In the genomic region with DNA sequence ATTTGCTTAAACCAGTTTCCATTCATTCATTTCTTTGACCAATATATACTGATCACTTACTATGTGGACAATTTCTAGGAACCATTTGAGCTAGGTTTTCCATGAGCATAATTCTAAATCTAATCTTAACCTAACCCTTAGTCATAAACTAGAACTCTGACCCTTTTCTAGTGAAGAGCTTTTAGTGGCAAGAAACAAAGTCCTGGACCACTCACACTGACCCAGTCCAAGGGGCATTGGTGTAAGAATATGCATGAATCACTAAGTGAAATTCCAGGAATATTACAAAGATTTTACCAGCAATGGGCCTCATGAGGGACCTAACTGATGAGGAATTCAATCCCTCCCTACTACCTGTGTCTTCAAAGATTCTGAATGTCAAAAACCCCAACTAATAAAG, we compare ENCODE assay signal across 26 cellular contexts. TPM values are rescaled to one million over a fixed set of nuclear protein-coding genes. Genes with fewer than 3 reads are reported as not detected.
DNase-seq lines count a peak whose midpoint lies in the region; ATAC-seq and TF ChIP-seq lines count a peak whose summit lies in the region.
"Had no signal": no experiment of that assay in that cellular context is flagged by ENCODE, and none has a peak within 500 bp of the region (broad histone marks: within the 10 kb centered on the region; RNA-seq: fewer than 3 reads in every experiment).

No MANE protein-coding gene starts in this region.

- ATAC-seq in HG02623 (IDR thresholded peaks at IDR 0.05; ENCODE audit: unreplicated experiment) (no peak), HG03135 (IDR thresholded peaks at IDR 0.05; ENCODE audit: unreplicated experiment) (no peak)
- ATAC-seq: activated CD8-positive, alpha-beta memory T cell treated with anti-CD3 and anti-CD28 coated beads, Interleukin-2, amount 10 ng/mL, durations not matched to agents 7 days and 5 days; CD8-positive, alpha-beta T cell; left lung; naive thymus-derived CD8-positive, alpha-beta T cell; SK-N-SH treated with all-trans-retinoic acid at 6 μM for 48 hours had no signal

- no peak overlapping the region for H3K9ac ChIP-seq in adipocyte (ENCODE audit: low read length)
- no peak overlapping the region for H3K9ac ChIP-seq in trophoblast cell (ENCODE audit: low read length)

- H3K4me2 ChIP-seq in trophoblast cell (ENCODE audit: low read length): no peak overlapping the region

- H4K12ac ChIP-seq in trophoblast cell (ENCODE audit: low read depth, low read length): no peak overlapping the region

- peak; percentile 71 for DNase-seq in ELR (ENCODE audit: low read depth)
- DNase-seq in HS-5 (ENCODE audit: low read depth): peak; percentile 55
- DNase-seq in adipocyte (ENCODE audit: low read depth): peak; percentile 6
- DNase-seq in trophoblast cell: peak; percentile 64 to 88
- no peak for DNase-seq in prostate gland (ENCODE audit: low spot score)
- no peak for DNase-seq in progenitor cell of endocrine pancreas (ENCODE audit: low spot score, unreplicated experiment)
- DNase-seq: activated CD4-positive, alpha-beta T cell treated with anti-CD3 and anti-CD28 coated beads, Interleukin-2, amount 10 ng/mL, durations not matched to agents 24 days and 14 days; activated CD8-positive, alpha-beta memory T cell treated with anti-CD3 and anti-CD28 coated beads, Interleukin-2, amount 10 ng/mL, durations not matched to agents 7 days and 5 days; CD8-positive, alpha-beta T cell; cerebellar nuclear complex; DMS 273 treated with DMSO at 0.1 percent for 48 hours; left lung; naive thymus-derived CD8-positive, alpha-beta T cell; NCI-H1048; NCI-H187; NCI-H2171 treated with DMSO at 0.1 percent for 48 hours; NCI-H524 treated with DMSO at 0.1 percent for 48 hours; occipital lobe; stimulated activated CD4-positive, alpha-beta T cell treated with anti-CD3 and anti-CD28 coated beads, Interleukin-4, amount 100 ng/mL, for 4 hours had no signal

- H3K79me2 ChIP-seq in trophoblast cell (ENCODE audit: control insufficient read depth, insufficient read depth, low read length, poor library complexity): peaks cover 4% of the 10 kb centered on the region

- H3K9me3 ChIP-seq in adipocyte (ENCODE audit: control insufficient read depth, low read length) (no peaks in the 10 kb centered on the region), trophoblast cell (ENCODE audit: insufficient read depth, low read depth, low read length) (no peaks in the 10 kb centered on the region), prostate gland (no peaks in the 10 kb centered on the region)
- H3K9me3 ChIP-seq: left lung, tibial nerve had no signal

- H4K91ac ChIP-seq in trophoblast cell (ENCODE audit: low read depth, low read length): peak overlapping the region; percentile 80

- no peak overlapping the region for H3K4ac ChIP-seq in trophoblast cell (ENCODE audit: low read depth, low read length)

- no peak overlapping the region for H4K8ac ChIP-seq in trophoblast cell (ENCODE audit: low read depth, low read length)

- no peak overlapping the region for H3K14ac ChIP-seq in trophoblast cell (ENCODE audit: low read length)

- H3K27ac ChIP-seq in trophoblast cell (ENCODE audit: low read depth, low read length) (no peak overlapping the region), prostate gland (no peak overlapping the region)
- H3K27ac ChIP-seq: epithelial cell of prostate, left lung, RWPE1 had no signal

- intact Hi-C loops in prostate gland (cut with DNase I): no loop called here

- H3K36me3 Mint-ChIP-seq in progenitor cell of endocrine pancreas (ENCODE audit: insufficient read depth): no peaks in the 10 kb centered on the region
- H3K36me3 Mint-ChIP-seq: activated CD8-positive, alpha-beta memory T cell treated with anti-CD3 and anti-CD28 coated beads, Interleukin-2, amount 10 ng/mL, durations not matched to agents 7 days and 5 days; activated naive CD4-positive, alpha-beta T cell treated with anti-CD3 and anti-CD28 coated beads, Interleukin-2, amount 50 U/mL, for 24 hours; CD8-positive, alpha-beta T cell had no signal

- peak overlapping the region; percentile 24 for H2BK5ac ChIP-seq in trophoblast cell (ENCODE audit: low read depth, low read length, poor library complexity)

- no peak overlapping the region for H3K18ac ChIP-seq in trophoblast cell (ENCODE audit: low read length)

- TF ChIP-seq POLR2A in prostate gland (IDR thresholded peaks at IDR 0.05): no peak

- no peak overlapping the region for H3K27ac Mint-ChIP-seq in progenitor cell of endocrine pancreas
- H3K27ac Mint-ChIP-seq: activated CD4-positive, alpha-beta T cell treated with anti-CD3 and anti-CD28 coated beads, Interleukin-2, amount 10 ng/mL, durations not matched to agents 24 days and 14 days; activated CD8-positive, alpha-beta memory T cell treated with anti-CD3 and anti-CD28 coated beads, Interleukin-2, amount 10 ng/mL, durations not matched to agents 7 days and 5 days; activated naive CD4-positive, alpha-beta T cell treated with anti-CD3 and anti-CD28 coated beads, Interleukin-2, amount 50 U/mL, for 24 hours; CD8-positive, alpha-beta T cell had no signal

- no peak overlapping the region for H2BK12ac ChIP-seq in trophoblast cell (ENCODE audit: low read length)

- no peak overlapping the region for H3K4me3 ChIP-seq in adipocyte (ENCODE audit: low read length)
- no peak overlapping the region for H3K4me3 ChIP-seq in trophoblast cell (ENCODE audit: low read depth, low read length)
- H3K4me3 ChIP-seq in prostate gland: no peak overlapping the region
- H3K4me3 ChIP-seq: left lung, tibial nerve had no signal

- H3K4me1 Mint-ChIP-seq in progenitor cell of endocrine pancreas (ENCODE audit: low read depth): peaks cover 8% of the 10 kb centered on the region
- H3K4me1 Mint-ChIP-seq: activated CD4-positive, alpha-beta T cell treated with anti-CD3 and anti-CD28 coated beads, Interleukin-2, amount 10 ng/mL, durations not matched to agents 24 days and 14 days; activated naive CD4-positive, alpha-beta T cell treated with anti-CD3 and anti-CD28 coated beads, Interleukin-2, amount 50 U/mL, for 24 hours; naive thymus-derived CD8-positive, alpha-beta T cell had no signal

- H3K9me3 Mint-ChIP-seq in progenitor cell of endocrine pancreas (ENCODE audit: low read depth): no peaks in the 10 kb centered on the region
- H3K9me3 Mint-ChIP-seq: activated naive CD4-positive, alpha-beta T cell treated with anti-CD3 and anti-CD28 coated beads, Interleukin-2, amount 50 U/mL, for 24 hours; CD8-positive, alpha-beta T cell; naive thymus-derived CD8-positive, alpha-beta T cell had no signal

- no peak overlapping the region for H3K23ac ChIP-seq in trophoblast cell (ENCODE audit: low read length)

- no peak overlapping the region for H3K4me3 Mint-ChIP-seq in progenitor cell of endocrine pancreas (ENCODE audit: low read depth)
- H3K4me3 Mint-ChIP-seq: activated CD4-positive, alpha-beta T cell treated with anti-CD3 and anti-CD28 coated beads, Interleukin-2, amount 10 ng/mL, durations not matched to agents 24 days and 14 days; activated CD8-positive, alpha-beta memory T cell treated with anti-CD3 and anti-CD28 coated beads, Interleukin-2, amount 10 ng/mL, durations not matched to agents 7 days and 5 days; activated naive CD4-positive, alpha-beta T cell treated with anti-CD3 and anti-CD28 coated beads, Interleukin-2, amount 50 U/mL, for 24 hours; CD8-positive, alpha-beta T cell; naive thymus-derived CD8-positive, alpha-beta T cell had no signal

- no peak overlapping the region for H2BK120ac ChIP-seq in trophoblast cell (ENCODE audit: insufficient read depth, low read length, poor library complexity)

- H3K4me1 ChIP-seq in adipocyte (ENCODE audit: control insufficient read depth, insufficient read depth, low read length) (no peaks in the 10 kb centered on the region), trophoblast cell (ENCODE audit: control insufficient read depth in 1 of 2, insufficient read depth in 2 of 2, low read length in 2 of 2) (peaks cover 9 to 17% of the 10 kb centered on the region in 2 experiments), prostate gland (replicated peaks) (no peaks in the 10 kb centered on the region)
- H3K4me1 ChIP-seq: left lung, tibial nerve had no signal

- H3K36me3 ChIP-seq in adipocyte (ENCODE audit: control insufficient read depth, insufficient read depth, low read length, severe bottlenecking): no peaks in the 10 kb centered on the region
- H3K36me3 ChIP-seq in trophoblast cell (ENCODE audit: control insufficient read depth in 1 of 2, insufficient read depth in 2 of 2, low read length in 2 of 2): no peaks in the 10 kb centered on the region
- H3K36me3 ChIP-seq in prostate gland: no peaks in the 10 kb centered on the region
- H3K36me3 ChIP-seq: left lung, tibial nerve had no signal

- TF ChIP-seq CTCF in prostate gland (IDR thresholded peaks at IDR 0.05) (no peak), progenitor cell of endocrine pancreas (IDR thresholded peaks at IDR 0.05; ENCODE audit: unreplicated experiment) (no peak)

- no peak overlapping the region for H2AK5ac ChIP-seq in trophoblast cell (ENCODE audit: low read length)

- H3K79me1 ChIP-seq in trophoblast cell (ENCODE audit: low read length): peaks cover 42% of the 10 kb centered on the region

- H3K27me3 ChIP-seq in adipocyte (replicated peaks; ENCODE audit: control insufficient read depth, insufficient read depth, low read length) (peaks cover 3% of the 10 kb centered on the region), trophoblast cell (ENCODE audit: insufficient read depth, low read length) (no peaks in the 10 kb centered on the region), prostate gland (replicated peaks; ENCODE audit: insufficient read depth) (no peaks in the 10 kb centered on the region)
- H3K27me3 ChIP-seq: left lung, tibial nerve had no signal

- peaks cover 4% of the 10 kb centered on the region for H3K27me3 Mint-ChIP-seq in progenitor cell of endocrine pancreas
- H3K27me3 Mint-ChIP-seq: activated CD4-positive, alpha-beta T cell treated with anti-CD3 and anti-CD28 coated beads, Interleukin-2, amount 10 ng/mL, durations not matched to agents 24 days and 14 days; activated CD8-positive, alpha-beta memory T cell treated with anti-CD3 and anti-CD28 coated beads, Interleukin-2, amount 10 ng/mL, durations not matched to agents 7 days and 5 days; activated naive CD4-positive, alpha-beta T cell treated with anti-CD3 and anti-CD28 coated beads, Interleukin-2, amount 50 U/mL, for 24 hours; naive thymus-derived CD8-positive, alpha-beta T cell had no signal

- no peak overlapping the region for H2AFZ ChIP-seq in trophoblast cell (ENCODE audit: insufficient read depth, low read length, poor library complexity)

RNA-seq across cellular contexts. Expression of a gene that starts 40.6 kb away (rescaled TPM):
- polyA plus RNA-seq in trophoblast cell (2013): 1,633 and 1,681 TPM in 2 replicates
- total RNA-seq in prostate gland (100 to 1,000 TPM in 1 of 2 donors, 10 to 100 TPM in 1; 83.9 to 159 TPM), progenitor cell of endocrine pancreas (49.7 and 54.7 TPM in 2 replicates)

Comparison
In these comparisons a context has a peak if more than half of its experiments do, and no peak if none do; other contexts are left out.
1. DNase-seq: peak in ELR (single experiment), HS-5 (single experiment), adipocyte (single experiment) and trophoblast cell (2 of 2); none in prostate gland (single experiment) and progenitor cell of endocrine pancreas (single experiment).